ENCODE assay signal across 8 cellular contexts in the genomic region with DNA sequence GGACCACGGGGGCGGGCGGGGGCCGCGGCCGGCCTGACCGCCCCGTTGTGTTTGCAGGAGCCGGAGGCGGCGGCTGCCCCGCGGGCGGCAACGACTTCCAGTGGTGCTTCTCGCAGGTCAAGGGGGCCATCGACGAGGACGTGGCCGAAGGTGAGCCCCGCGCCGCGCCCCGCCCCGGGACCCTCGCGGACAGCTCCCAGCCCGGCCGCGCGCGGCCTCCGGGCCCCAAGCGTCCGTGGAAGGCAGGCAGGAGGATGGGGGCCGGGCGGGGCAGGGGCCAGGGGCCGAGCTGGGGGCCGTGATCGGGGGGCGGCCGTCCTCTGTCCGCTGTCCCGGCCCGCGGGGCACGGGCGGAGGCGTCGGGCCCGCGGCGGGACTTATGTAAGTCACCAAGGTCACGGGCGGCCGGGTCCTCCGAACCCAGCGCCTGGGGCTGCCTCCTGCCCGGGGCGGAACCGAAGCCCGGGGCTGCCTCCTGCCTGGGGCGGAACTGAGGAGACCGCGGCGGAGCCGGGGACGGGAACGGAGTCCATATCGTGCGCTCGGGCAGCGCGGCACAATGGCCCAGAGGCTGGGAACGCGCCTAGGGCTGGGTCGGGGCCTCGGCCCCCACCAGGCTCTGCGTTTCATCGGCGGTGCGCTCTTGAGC. TPM values are rescaled to one million over a fixed set of nuclear protein-coding genes. Genes with fewer than 3 reads are reported as not detected.
DNase-seq lines count a peak whose midpoint lies in the region; ATAC-seq, FAIRE-seq and TF ChIP-seq lines count a peak whose summit lies in the region.

No MANE protein-coding gene starts in this region.

- DNase-seq in AG04450 (ENCODE audit: low read depth, low spot score): no peak
- peak in 32 of 34 experiments; percentile 10 to 60 (median 35) for DNase-seq in T-cell
- DNase-seq in brain microvascular endothelial cell: no peak
- DNase-seq in keratinocyte (ENCODE audit: low read depth, low spot score): no peak
- peak; percentile 52 to 59 for DNase-seq in stimulated activated CD4-positive, alpha-beta T cell treated with anti-CD3 and anti-CD28 coated beads, Interleukin-2, amount 100 ng/mL, for 24 hours
- DNase-seq in NCI-H2107 treated with DMSO at 0.1 percent for 48 hours (lab: John Stamatoyannopoulos, UW; ENCODE audit: unreplicated experiment): no peak

- H3K4me3 Mint-ChIP-seq in T-cell: peak overlapping the region; percentile 83 to 88 (median 86)

- H3K27ac ChIP-seq in AG04450 (ENCODE audit: low read depth, low read length) (peak overlapping the region; percentile 47), brain microvascular endothelial cell (peak overlapping the region; percentile 67), keratinocyte (ENCODE audit: control insufficient read depth, insufficient read depth, low read length) (peak overlapping the region; percentile 86)

- POLR2A ChIA-PET in AG04450 (lab: Yijun Ruan, JAX): interaction anchor here (1.0 kb wide), 1 partner anchor 80 kb away, joined by 4 read pairs; a partner anchor contains a TSS
- POLR2A ChIA-PET in T-cell (lab: Charles Lee): interaction anchor here in 1 of 2 donors (0.6 kb wide), 1 partner anchor 766 kb away, joined by 3 read pairs; no protein-coding TSS in a partner anchor

- CTCF ChIA-PET in AG04450 (lab: Charles Lee): interaction anchor here (0.6 to 5.4 kb wide), 3 partner anchors 16 to 122 kb away, joined by 5 to 38 read pairs (median 13); no protein-coding TSS in a partner anchor
- CTCF ChIA-PET in T-cell (lab: Charles Lee): interaction anchor here in 1 of 2 donors (1.1 kb wide), 1 partner anchor 16 kb away, joined by 4 read pairs; no protein-coding TSS in a partner anchor

- peaks cover 63 to 67% (median 66%) of the 10 kb centered on the region in 3 donors for H3K4me1 Mint-ChIP-seq in T-cell

- H4K20me1 ChIP-seq in keratinocyte (ENCODE audit: control insufficient read depth, extremely low read depth, insufficient read depth, low read length): peaks cover 13% of the 10 kb centered on the region

- in situ Hi-C loops in brain microvascular endothelial cell (cut with HindIII; ENCODE audit: low pct_ligation_motif_present, low sequenced_read_pairs): no loop called here

- TF ChIP-seq CTCF in AG04450 (IDR thresholded peaks at IDR 0.05; ENCODE audit: low read depth, low read length) (no peak), brain microvascular endothelial cell (IDR thresholded peaks at IDR 0.05; ENCODE audit: low read depth, low read length, missing control alignments) (no peak), keratinocyte (optimal IDR thresholded peaks at IDR 0.05 in 1 of 3, IDR thresholded peaks at IDR 0.05 in 1 of 3, conservative IDR thresholded peaks at IDR 0.05 in 1 of 3; ENCODE audit: extremely low read depth in 1 of 3, insufficient read depth in 2 of 3, low read length in 3 of 3) (no peak)

- peak overlapping the region; percentile 89 to 92 for H3K27ac Mint-ChIP-seq in T-cell

- peak overlapping the region; percentile 94 for H3K9ac ChIP-seq in keratinocyte (ENCODE audit: control insufficient read depth, extremely low read depth, insufficient read depth, low read length)

- H3K27me3 Mint-ChIP-seq in T-cell: peaks cover 3 to 6% of the 10 kb centered on the region in 2 donors

- H2AFZ ChIP-seq in keratinocyte (ENCODE audit: control insufficient read depth, low read length): no peak overlapping the region

- H3K27me3 ChIP-seq in AG04450 (ENCODE audit: control insufficient read depth, insufficient read depth, low read length) (peaks cover 26% of the 10 kb centered on the region), brain microvascular endothelial cell (replicated peaks) (no peaks in the 10 kb centered on the region), keratinocyte (ENCODE audit: control insufficient read depth, extremely low read depth, insufficient read depth, low read length) (no peaks in the 10 kb centered on the region)

- dilution Hi-C loops in keratinocyte (cut with MboI; ENCODE audit: extremely low pct_ligation_motif_present, low sequenced_read_pairs): no loop called here

- no peaks in the 10 kb centered on the region for H3K9me1 ChIP-seq in keratinocyte (ENCODE audit: control insufficient read depth, extremely low read depth, insufficient read depth, low read length)

- no peaks in the 10 kb centered on the region; the same call in 1 of the 2 replicates for H3K9me3 ChIP-seq in AG04450 (ENCODE audit: control insufficient read depth, insufficient read depth, low read length)
- no peaks in the 10 kb centered on the region for H3K9me3 ChIP-seq in keratinocyte (ENCODE audit: control insufficient read depth, low read depth, low read length)

- H3K4me3 ChIP-seq in AG04450 (ENCODE audit: low read depth, low read length) (peak overlapping the region; percentile 79), brain microvascular endothelial cell (ENCODE audit: low read depth, low read length) (peak overlapping the region; percentile 78), keratinocyte (ENCODE audit: control insufficient read depth in 2 of 3, extremely low read depth in 1 of 3, insufficient read depth in 2 of 3, low read depth in 1 of 3, low read length in 3 of 3) (peak overlapping the region; percentile 77 to 85 (median 85))

- H3K36me3 ChIP-seq in brain microvascular endothelial cell (replicated peaks) (no peaks in the 10 kb centered on the region), keratinocyte (ENCODE audit: control insufficient read depth in 2 of 2, extremely low read depth in 1 of 2, insufficient read depth in 2 of 2, low read length in 2 of 2) (peaks cover 4 to 8% of the 10 kb centered on the region in 2 experiments)

- H3K9me3 Mint-ChIP-seq in T-cell: no peaks in the 10 kb centered on the region

- H3K4me2 ChIP-seq in keratinocyte (ENCODE audit: control insufficient read depth, extremely low read depth, insufficient read depth, low read depth, low read length): peak overlapping the region; percentile 98

- peaks cover 22% of the 10 kb centered on the region for H3K4me1 ChIP-seq in keratinocyte (ENCODE audit: control insufficient read depth, extremely low read depth, insufficient read depth, low read length)

- H3K79me2 ChIP-seq in keratinocyte (ENCODE audit: control insufficient read depth, insufficient read depth, low read length): peaks cover 45% of the 10 kb centered on the region

- FAIRE-seq in keratinocyte (lab: Jason Lieb, UNC): no peak

- ATAC-seq in GM18907 (IDR thresholded peaks at IDR 0.05; ENCODE audit: unreplicated experiment) (peak; percentile 27), HG03103 (IDR thresholded peaks at IDR 0.05; ENCODE audit: low read depth, unreplicated experiment) (peak; percentile 21), T-cell (replicated peaks in 1 of 4) (peak; percentile 2 to 24 (median 12))

- peaks cover 7% of the 10 kb centered on the region for H3K36me3 Mint-ChIP-seq in T-cell

RNA-seq across cellular contexts. Expression of a gene that starts 0.5 kb away (rescaled TPM):
- 27.2 and 27.9 TPM in 2 replicates for polyA plus RNA-seq in AG04450 (2011; rRNA removed)
- polyA minus RNA-seq in AG04450 (2011; rRNA and poly(A)+ RNA removed): 28.0 and 33.3 TPM in 2 replicates
- 10 to 100 TPM; 37.3 to 45.0 (median 43.0) TPM for total RNA-seq in T-cell
- 37.7 to 49.1 TPM (median 42.4 TPM) in 3 replicates for polyA plus RNA-seq in keratinocyte
- 21.4 TPM for polyA plus RNA-seq in keratinocyte (2011; ENCODE audit: low read depth)
- polyA plus RNA-seq in keratinocyte (2011; cell fraction: cytosol; rRNA removed): 42.4 and 43.6 TPM in 2 replicates
- 50.5 and 54.4 TPM in 2 replicates for polyA plus RNA-seq in keratinocyte (2011; cell fraction: nucleus; rRNA removed)
- 30.2 and 33.7 TPM in 2 replicates for polyA plus RNA-seq in keratinocyte (2012; ENCODE audit: low replicate concordance)
- 45.4 to 48.3 TPM (median 46.3 TPM) in 3 replicates for polyA minus RNA-seq in keratinocyte
- 26.5 TPM for polyA minus RNA-seq in keratinocyte (2011; cell fraction: cytosol; rRNA and poly(A)+ RNA removed)
- polyA minus RNA-seq in keratinocyte (2011; cell fraction: nucleus; rRNA and poly(A)+ RNA removed): 15.2 and 28.3 TPM in 2 replicates

Comparison
In these comparisons a context has a peak if more than half of its experiments do, and no peak if none do; other contexts are left out.
1. DNase-seq: peak in T-cell (32 of 34) and stimulated activated CD4-positive, alpha-beta T cell treated with anti-CD3 and anti-CD28 coated beads, Interleukin-2, amount 100 ng/mL, for 24 hours (2 of 2); none in AG04450 (single experiment), brain microvascular endothelial cell (single experiment), keratinocyte (single experiment) and NCI-H2107 treated with DMSO at 0.1 percent for 48 hours (single experiment).
2. Peak in every context shown above with its lines, with median percentiles within 50 percentile points of each other: H3K27ac ChIP-seq, H3K4me3 ChIP-seq and ATAC-seq.